ENCODE assay signal across 8 cellular contexts in the genomic region with DNA sequence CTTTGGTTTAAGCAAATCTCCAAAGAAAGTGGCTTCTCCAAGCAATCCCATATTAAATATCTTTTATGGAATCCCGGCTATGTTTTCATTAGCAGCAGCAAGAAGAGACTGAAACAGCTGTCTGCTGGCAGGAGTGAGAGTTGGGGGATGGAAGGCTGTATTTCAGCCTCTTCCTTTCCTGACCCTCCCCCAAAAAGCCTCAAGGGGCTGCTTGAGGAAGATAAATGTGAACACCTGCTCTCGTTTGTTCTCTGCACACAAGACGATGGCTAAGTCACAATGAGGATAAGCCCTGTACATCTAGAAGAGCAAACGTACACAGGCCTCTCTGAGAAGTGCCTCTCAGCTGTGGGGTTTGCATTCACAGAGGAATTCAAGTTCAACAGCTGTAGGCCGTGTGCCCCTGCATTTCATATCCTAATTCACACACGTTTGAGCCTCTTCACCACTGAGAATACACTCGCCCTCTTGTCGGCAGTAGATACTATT. TPM values are rescaled to one million over a fixed set of nuclear protein-coding genes. Genes with fewer than 3 reads are reported as not detected.
DNase-seq lines count a peak whose midpoint lies in the region; ATAC-seq lines count a peak whose summit lies in the region.

No MANE protein-coding gene starts in this region.

- H3K27me3 Mint-ChIP-seq in activated naive CD4-positive, alpha-beta T cell treated with anti-CD3 and anti-CD28 coated beads, Interleukin-2, amount 10 ng/mL, durations not matched to agents 7 days and 5 days, result no peaks in the 10 kb centered on the region
- H3K27me3 Mint-ChIP-seq in activated CD4-positive, alpha-beta memory T cell treated with anti-CD3 and anti-CD28 coated beads, Interleukin-2, amount 10 ng/mL, durations not matched to agents 7 days and 5 days, result no peaks in the 10 kb centered on the region

- no peaks in the 10 kb centered on the region for H3K9me3 Mint-ChIP-seq in activated naive CD4-positive, alpha-beta T cell treated with anti-CD3 and anti-CD28 coated beads, Interleukin-2, amount 10 ng/mL, durations not matched to agents 7 days and 5 days
- H3K9me3 Mint-ChIP-seq in activated CD4-positive, alpha-beta memory T cell treated with anti-CD3 and anti-CD28 coated beads, Interleukin-2, amount 10 ng/mL, durations not matched to agents 7 days and 5 days, result no peaks in the 10 kb centered on the region

- CTCF ChIA-PET in activated naive CD4-positive, alpha-beta T cell treated with anti-CD3 and anti-CD28 coated beads, Interleukin-2, amount 10 ng/mL, durations not matched to agents 7 days and 5 days (lab: Charles Lee), result interaction anchor here (1.2 to 4.8 kb wide), 13 partner anchors 8 to 98 kb away, joined by 3 to 41 read pairs (median 5); no protein-coding TSS in a partner anchor
- CTCF ChIA-PET in activated CD4-positive, alpha-beta memory T cell treated with anti-CD3 and anti-CD28 coated beads, Interleukin-2, amount 10 ng/mL, durations not matched to agents 7 days and 5 days (lab: Charles Lee), result interaction anchor here (1.0 to 5.5 kb wide), 9 partner anchors 8 to 151 kb away, joined by 3 to 40 read pairs (median 5); partner anchors contain the start of gene RIPOR2

- in situ Hi-C loops in KBM-7 (cut with MboI; ENCODE audit: low pct_unique_long_range_greater_than_20kb, low sequenced_read_pairs), result no loop called here

- peak; percentile 16 for ATAC-seq in stimulated activated naive CD8-positive, alpha-beta T cell treated with anti-CD3 and anti-CD28 coated beads, Interleukin-15, Interleukin-2, amounts not matched to agents 100 U/mL and 50 U/mL, for 24 hours

- H3K4me3 ChIP-seq in Jurkat, Clone E6-1 (ENCODE audit: low read length), result peak overlapping the region; percentile 10

- H3K4me1 Mint-ChIP-seq in activated naive CD4-positive, alpha-beta T cell treated with anti-CD3 and anti-CD28 coated beads, Interleukin-2, amount 10 ng/mL, durations not matched to agents 7 days and 5 days, result peaks cover 96% of the 10 kb centered on the region
- H3K4me1 Mint-ChIP-seq in activated CD4-positive, alpha-beta memory T cell treated with anti-CD3 and anti-CD28 coated beads, Interleukin-2, amount 10 ng/mL, durations not matched to agents 7 days and 5 days, result peaks cover 80% of the 10 kb centered on the region

- peak overlapping the region; percentile 43 for H3K4me3 Mint-ChIP-seq in activated naive CD4-positive, alpha-beta T cell treated with anti-CD3 and anti-CD28 coated beads, Interleukin-2, amount 10 ng/mL, durations not matched to agents 7 days and 5 days
- peak overlapping the region; percentile 25 for H3K4me3 Mint-ChIP-seq in activated CD4-positive, alpha-beta memory T cell treated with anti-CD3 and anti-CD28 coated beads, Interleukin-2, amount 10 ng/mL, durations not matched to agents 7 days and 5 days

- no peak for DNase-seq in activated naive CD4-positive, alpha-beta T cell treated with anti-CD3 and anti-CD28 coated beads, Interleukin-2, amount 10 ng/mL, durations not matched to agents 7 days and 5 days
- no peak for DNase-seq in activated naive CD4-positive, alpha-beta T cell treated with anti-CD3 and anti-CD28 coated beads, Interleukin-2, amount 50 U/mL, for 16 hours
- peak; percentile 98 for DNase-seq in Jurkat, Clone E6-1 (ENCODE audit: low read depth, low spot score)
- no peak for DNase-seq in activated CD4-positive, alpha-beta memory T cell treated with anti-CD3 and anti-CD28 coated beads, Interleukin-2, amount 10 ng/mL, durations not matched to agents 7 days and 5 days
- DNase-seq in stimulated activated naive CD8-positive, alpha-beta T cell treated with anti-CD3 and anti-CD28 coated beads, Interleukin-15, Interleukin-2, amounts not matched to agents 100 U/mL and 50 U/mL, for 24 hours, result no peak
- DNase-seq in 8988T (no peak), KBM-7 (no peak), MV-4-11 (lab: John Stamatoyannopoulos, UW) (no peak)

- peak overlapping the region; percentile 85 for H3K27ac Mint-ChIP-seq in activated naive CD4-positive, alpha-beta T cell treated with anti-CD3 and anti-CD28 coated beads, Interleukin-2, amount 10 ng/mL, durations not matched to agents 7 days and 5 days
- H3K27ac Mint-ChIP-seq in activated CD4-positive, alpha-beta memory T cell treated with anti-CD3 and anti-CD28 coated beads, Interleukin-2, amount 10 ng/mL, durations not matched to agents 7 days and 5 days, result peak overlapping the region; percentile 48

- POLR2A ChIA-PET in activated CD4-positive, alpha-beta memory T cell treated with anti-CD3 and anti-CD28 coated beads, Interleukin-2, amount 10 ng/mL, durations not matched to agents 7 days and 5 days (lab: Charles Lee), result interaction anchor here (1.0 to 3.9 kb wide), 8 partner anchors 9 to 87 kb away, joined by 3 to 59 read pairs (median 15); partner anchors contain the start of gene RIPOR2

- peaks cover 81% of the 10 kb centered on the region for H3K36me3 Mint-ChIP-seq in activated naive CD4-positive, alpha-beta T cell treated with anti-CD3 and anti-CD28 coated beads, Interleukin-2, amount 10 ng/mL, durations not matched to agents 7 days and 5 days
- H3K36me3 Mint-ChIP-seq in activated CD4-positive, alpha-beta memory T cell treated with anti-CD3 and anti-CD28 coated beads, Interleukin-2, amount 10 ng/mL, durations not matched to agents 7 days and 5 days (ENCODE audit: low read depth), result peaks cover 83% of the 10 kb centered on the region

RNA-seq across cellular contexts. Expression of gene RIPOR2, which starts 16.3 kb away (rescaled TPM):
- polyA plus RNA-seq in Jurkat, Clone E6-1 (2012; ENCODE audit: insufficient read depth, insufficient read length), result 11.6 TPM
- 100 to 1,000 TPM; 234 to 240 TPM for total RNA-seq in activated CD4-positive, alpha-beta memory T cell treated with anti-CD3 and anti-CD28 coated beads, Interleukin-2, amount 10 ng/mL, durations not matched to agents 7 days and 5 days
